Comparison of ENCODE assay signal across 1 cellular context in genomic region chr1:19044471-19044870, GRCh38.
TF ChIP-seq lines count a peak whose summit lies in the region.

No MANE protein-coding gene starts in this region.

TF ChIP-seq in SK-N-SH, 30 proteins besides CTCF, POLR2A, EP300 and RAD21 (continued from another document):
- no peak for TF ChIP-seq RFX5 (IDR thresholded peaks at IDR 0.05; ENCODE audit: low read length)
- TF ChIP-seq EZH2phosphoT487 (IDR thresholded peaks at IDR 0.05; ENCODE audit: borderline replicate concordance, low read depth), result no peak
- TF ChIP-seq FOXJ3 (CRISPR knock-in tag; IDR thresholded peaks at IDR 0.05), result no peak
- TF ChIP-seq USF2 (IDR thresholded peaks at IDR 0.05; ENCODE audit: borderline replicate concordance, low read depth, low read length), result no peak
- TF ChIP-seq FOXM1 (IDR thresholded peaks at IDR 0.05; ENCODE audit: low read depth), result no peak
- no peak for TF ChIP-seq USF1 (IDR thresholded peaks at IDR 0.05; ENCODE audit: borderline replicate concordance, low read depth)
- TF ChIP-seq ELF1 (IDR thresholded peaks at IDR 0.05), result no peak
